In the genomic region with DNA sequence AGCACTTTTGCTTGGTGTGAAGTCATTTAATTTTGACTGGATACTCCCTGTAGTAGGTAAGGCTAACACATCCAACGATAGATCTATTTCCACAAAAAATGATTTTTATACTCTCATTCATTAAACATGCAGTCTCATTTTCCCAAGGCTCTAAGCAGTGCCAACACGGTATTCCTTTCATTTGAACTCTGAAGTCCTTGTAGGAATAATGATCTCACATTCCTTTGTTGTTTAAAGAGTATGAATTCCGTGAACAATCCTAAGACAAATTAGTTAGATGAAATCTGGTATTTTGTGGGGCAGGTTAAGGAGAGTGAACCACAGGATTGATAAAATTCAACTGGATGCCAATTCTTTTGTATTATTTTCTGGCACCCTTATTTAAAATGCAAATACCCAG, we compare ENCODE assay signal across 38 cellular contexts.
"Had no signal": no experiment of that assay in that cellular context is flagged by ENCODE, and none has a peak within 500 bp of the region (broad histone marks: within the 10 kb centered on the region; RNA-seq: fewer than 3 reads in every experiment).

No MANE protein-coding gene starts in this region.

- H3K27ac Mint-ChIP-seq: activated B cell treated with CpG ODN at 0.5 μM for 24 hours; activated CD4-positive, alpha-beta memory T cell treated with anti-CD3 and anti-CD28 coated beads for 36 hours; activated CD4-positive, alpha-beta T cell treated with anti-CD3 and anti-CD28 coated beads, Interleukin-2, amount 10 ng/mL, durations not matched to agents 24 days and 14 days; activated CD8-positive, alpha-beta T cell treated with anti-CD3 and anti-CD28 coated beads for 36 hours; activated naive CD4-positive, alpha-beta T cell treated with anti-CD3 and anti-CD28 coated beads for 36 hours; activated naive CD4-positive, alpha-beta T cell treated with anti-CD3 and anti-CD28 coated beads, Interleukin-2, amount 50 U/mL, for 72 hours; activated naive CD8-positive, alpha-beta T cell treated with anti-CD3 and anti-CD28 coated beads for 36 hours; activated T-cell treated with anti-CD3 and anti-CD28 coated beads, Interleukin-2, amount 50 U/mL, for 72 hours; activated T-helper 1 cell treated with anti-CD3 and anti-CD28 coated beads, Interleukin-12 subunit alpha, Interleukin-12 subunit beta, Interleukin-2, Interleukin-4 antibody, amounts not matched to agents 30 ng/mL and 10 ng/mL and 1 ng/mL, durations not matched to agents 14 hours and 24 hours and 36 hours; activated T-helper 17 cell treated with anti-CD3 and anti-CD28 coated beads, Interleukin-2, amount 50 U/mL, for 72 hours; brain; T-helper 1 cell treated with Interleukin-12 subunit alpha and Interleukin-12 subunit beta and Interleukin-4 antibody, amounts not matched to agents 30 μg/mL and 1 μg/mL, for 36 hours; T-helper 2 cell treated with Interferon-gamma antibody and Interleukin-4, amounts not matched to agents 5 μg/mL and 100 μg/mL, for 36 hours had no signal

- DNase-seq: activated B cell treated with CpG ODN at 0.5 μM for 24 hours; activated CD4-positive, alpha-beta memory T cell treated with anti-CD3 and anti-CD28 coated beads for 36 hours; activated CD4-positive, alpha-beta T cell treated with anti-CD3 and anti-CD28 coated beads for 4 hours; activated CD4-positive, alpha-beta T cell treated with anti-CD3 and anti-CD28 coated beads, Interleukin-2, amount 10 ng/mL, durations not matched to agents 24 days and 14 days; activated CD4-positive, alpha-beta T cell treated with anti-CD3 and anti-CD28 coated beads, Interleukin-2, amount 50 U/mL, for 1 hour; activated CD4-positive, alpha-beta T cell treated with anti-CD3 and anti-CD28 coated beads, Interleukin-2, amount 50 U/mL, for 4 hours; activated CD4-positive, CD25-positive, alpha-beta regulatory T cell treated with anti-CD3 and anti-CD28 coated beads, Interleukin-2, amount 50 U/mL, for 72 hours; activated CD8-positive, alpha-beta memory T cell treated with anti-CD3 and anti-CD28 coated beads, Interleukin-2, amount 50 U/mL, for 4 hours; activated CD8-positive, alpha-beta T cell treated with anti-CD3 and anti-CD28 coated beads for 36 hours; activated effector memory CD4-positive, alpha-beta T cell treated with anti-CD3 and anti-CD28 coated beads, Interleukin-2, amount 50 U/mL, for 16 hours; activated gamma-delta T cell treated with Interleukin-2 at 50 U/mL for 16 hours; activated naive CD4-positive, alpha-beta T cell; activated naive CD4-positive, alpha-beta T cell treated with anti-CD3 and anti-CD28 coated beads for 36 hours; activated naive CD4-positive, alpha-beta T cell treated with anti-CD3 and anti-CD28 coated beads, Interleukin-2, amount 50 U/mL, for 16 hours; activated naive CD8-positive, alpha-beta T cell treated with anti-CD3 and anti-CD28 coated beads for 36 hours; activated T-cell treated with anti-CD3 and anti-CD28 coated beads for 4 hours; activated T-cell treated with anti-CD3 and anti-CD28 coated beads, Interleukin-2, amount 50 U/mL, for 1 hour; activated T-cell treated with anti-CD3 and anti-CD28 coated beads, Interleukin-2, amount 50 U/mL, for 4 hours; activated T-cell treated with anti-CD3 and anti-CD28 coated beads, Interleukin-2, amount 50 U/mL, for 72 hours; adrenal gland; amniotic stem cell; aorta; caudate nucleus; cerebellar nuclear complex; T-helper 1 cell; T-helper 2 cell; T-helper 9 cell had no signal

- H3K36me3 Mint-ChIP-seq: activated CD4-positive, alpha-beta memory T cell treated with anti-CD3 and anti-CD28 coated beads for 36 hours; activated naive CD4-positive, alpha-beta T cell treated with anti-CD3 and anti-CD28 coated beads, Interleukin-2, amount 50 U/mL, for 72 hours; activated naive CD8-positive, alpha-beta T cell treated with anti-CD3 and anti-CD28 coated beads for 36 hours; brain had no signal

- H3K27me3 ChIP-seq: cardiac muscle cell had no signal

- H3K36me3 ChIP-seq: adrenal gland, cardiac muscle cell had no signal

- ATAC-seq: activated CD8-positive, alpha-beta T cell treated with anti-CD3 and anti-CD28 coated beads for 36 hours; activated naive CD4-positive, alpha-beta T cell treated with anti-CD3 and anti-CD28 coated beads, Interleukin-2, amount 50 U/mL, for 72 hours; activated T-cell treated with anti-CD3 and anti-CD28 coated beads, Interleukin-2, amount 50 U/mL, for 4 hours; activated T-cell treated with anti-CD3 and anti-CD28 coated beads, Interleukin-2, amount 50 U/mL, for 72 hours; activated T-helper 17 cell treated with anti-CD3 and anti-CD28 coated beads, Interleukin-2, amount 50 U/mL, for 72 hours had no signal

- H3K27ac ChIP-seq: adrenal gland, cardiac muscle cell, VCaP had no signal

- H3K4me3 Mint-ChIP-seq: activated B cell treated with CpG ODN at 0.5 μM for 24 hours; activated CD4-positive, alpha-beta memory T cell treated with anti-CD3 and anti-CD28 coated beads for 36 hours; activated CD4-positive, alpha-beta T cell treated with anti-CD3 and anti-CD28 coated beads, Interleukin-2, amount 10 ng/mL, durations not matched to agents 24 days and 14 days; activated CD8-positive, alpha-beta T cell treated with anti-CD3 and anti-CD28 coated beads for 36 hours; activated naive CD4-positive, alpha-beta T cell treated with anti-CD3 and anti-CD28 coated beads for 36 hours; activated naive CD8-positive, alpha-beta T cell treated with anti-CD3 and anti-CD28 coated beads for 36 hours; activated T-cell treated with anti-CD3 and anti-CD28 coated beads, Interleukin-2, amount 50 U/mL, for 4 hours; activated T-cell treated with anti-CD3 and anti-CD28 coated beads, Interleukin-2, amount 50 U/mL, for 72 hours; activated T-helper 1 cell treated with anti-CD3 and anti-CD28 coated beads, Interleukin-12 subunit alpha, Interleukin-12 subunit beta, Interleukin-2, Interleukin-4 antibody, amounts not matched to agents 30 ng/mL and 10 ng/mL and 1 ng/mL, durations not matched to agents 14 hours and 24 hours and 36 hours; activated T-helper 17 cell treated with anti-CD3 and anti-CD28 coated beads, Interleukin-2, amount 50 U/mL, for 72 hours; brain; central memory CD8-positive, alpha-beta T cell; T-helper 1 cell treated with Interleukin-12 subunit alpha and Interleukin-12 subunit beta and Interleukin-4 antibody, amounts not matched to agents 30 μg/mL and 1 μg/mL, for 36 hours; T-helper 2 cell treated with Interferon-gamma antibody and Interleukin-4, amounts not matched to agents 5 μg/mL and 100 μg/mL, for 36 hours had no signal

- H3K4me3 ChIP-seq: adrenal gland, cardiac muscle cell had no signal

- H3K9me3 Mint-ChIP-seq: activated B cell treated with CpG ODN at 0.5 μM for 24 hours; activated CD4-positive, alpha-beta T cell treated with anti-CD3 and anti-CD28 coated beads, Interleukin-2, amount 10 ng/mL, durations not matched to agents 24 days and 14 days; activated CD8-positive, alpha-beta T cell treated with anti-CD3 and anti-CD28 coated beads for 36 hours; activated T-helper 1 cell treated with anti-CD3 and anti-CD28 coated beads, Interleukin-12 subunit alpha, Interleukin-12 subunit beta, Interleukin-2, Interleukin-4 antibody, amounts not matched to agents 30 ng/mL and 10 ng/mL and 1 ng/mL, durations not matched to agents 14 hours and 24 hours and 36 hours; activated T-helper 17 cell treated with anti-CD3 and anti-CD28 coated beads, Interleukin-2, amount 50 U/mL, for 72 hours; T-helper 1 cell treated with Interleukin-12 subunit alpha and Interleukin-12 subunit beta and Interleukin-4 antibody, amounts not matched to agents 30 μg/mL and 1 μg/mL, for 36 hours; T-helper 2 cell treated with Interferon-gamma antibody and Interleukin-4, amounts not matched to agents 5 μg/mL and 100 μg/mL, for 36 hours had no signal

- H3K4me1 Mint-ChIP-seq: activated B cell treated with CpG ODN at 0.5 μM for 24 hours; activated CD4-positive, alpha-beta T cell treated with anti-CD3 and anti-CD28 coated beads, Interleukin-2, amount 10 ng/mL, durations not matched to agents 24 days and 14 days; activated naive CD8-positive, alpha-beta T cell treated with anti-CD3 and anti-CD28 coated beads for 36 hours; activated T-helper 17 cell treated with anti-CD3 and anti-CD28 coated beads, Interleukin-2, amount 50 U/mL, for 72 hours; central memory CD8-positive, alpha-beta T cell had no signal

- FAIRE-seq: bronchial epithelial cell, TTC549 had no signal

- H3K27me3 Mint-ChIP-seq: brain had no signal

- H3K4me1 ChIP-seq: adrenal gland had no signal
